19 cellular contexts compared by ENCODE assay signal in genomic region chr21:45620201-45620600, GRCh38. TPM values are rescaled to one million over a fixed set of nuclear protein-coding genes. Genes with fewer than 3 reads are reported as not detected.
DNase-seq lines count a peak whose midpoint lies in the region; ATAC-seq and TF ChIP-seq lines count a peak whose summit lies in the region.
"Had no signal": no experiment of that assay in that cellular context is flagged by ENCODE, and none has a peak within 500 bp of the region (broad histone marks: within the 10 kb centered on the region; RNA-seq: fewer than 3 reads in every experiment).

No MANE protein-coding gene starts in this region.

- H3K9ac ChIP-seq in endodermal cell (ENCODE audit: extremely low read depth, low read length, poor library complexity, severe bottlenecking) (no peak overlapping the region), GM23248 (no peak overlapping the region)

- H3K27me3 ChIP-seq in endodermal cell (ENCODE audit: control insufficient read depth, insufficient read depth, low read length, poor library complexity, severe bottlenecking) (no peaks in the 10 kb centered on the region), GM23248 (replicated peaks; ENCODE audit: insufficient read depth) (peaks cover 32% of the 10 kb centered on the region)

- WGBS in endodermal cell (ENCODE audit: insufficient coverage in 1 of 2, insufficient read length in 1 of 2), 2 experiments = 84 to 86% methylated on average over 4 to 6 of the region's 6 CpGs
- WGBS in GM23248 (ENCODE audit: low coverage in 1 of 2, low lambda C conversion rate in 2 of 2, missing lambda C conversion rate in 2 of 2), 2 experiments = 54 to 55% methylated on average over 6 of the region's 6 CpGs

- no peak overlapping the region for H3K27ac Mint-ChIP-seq in CD14-positive monocyte
- H3K27ac Mint-ChIP-seq in endodermal cell = no peak overlapping the region
- H3K27ac Mint-ChIP-seq: HFFc6 had no signal

- H3K4me2 ChIP-seq in GM23248 (ENCODE audit: unreplicated experiment) = no peak overlapping the region

- no peaks in the 10 kb centered on the region for H4K20me1 ChIP-seq in GM23248 (ENCODE audit: insufficient read depth)

- ATAC-seq in activated CD4-positive, CD25-positive, alpha-beta regulatory T cell treated with anti-CD3 and anti-CD28 coated beads, Interleukin-2, amount 50 U/mL, for 24 hours = no peak
- no peak for ATAC-seq in sciatic nerve
- ATAC-seq: Right ventricle myocardium inferior had no signal

- H3K36me3 Mint-ChIP-seq in CD14-positive monocyte (no peaks in the 10 kb centered on the region), endodermal cell (ENCODE audit: low read depth) (no peaks in the 10 kb centered on the region)

- H3F3A ChIP-seq in GM23248 (ENCODE audit: insufficient read depth) = no peaks in the 10 kb centered on the region

- intact Hi-C loops in CD14-positive monocyte (cut with micrococcal nuclease) = no loop called here
- intact Hi-C loops in sciatic nerve (cut with DNase I) = no loop called here

- in situ Hi-C loops in GM23248 (cut with MboI) = no loop called here

- H3K9me3 ChIP-seq in endodermal cell (ENCODE audit: control insufficient read depth, low read length) = no peaks in the 10 kb centered on the region
- H3K9me3 ChIP-seq in GM23248 (ENCODE audit: low read depth) = no peaks in the 10 kb centered on the region

- H3K4me3 Mint-ChIP-seq in CD14-positive monocyte (no peak overlapping the region), endodermal cell (no peak overlapping the region)
- H3K4me3 Mint-ChIP-seq: HFFc6 had no signal

- H3K9me2 ChIP-seq in GM23248 (ENCODE audit: insufficient read depth) = no peaks in the 10 kb centered on the region

- H3K27me3 Mint-ChIP-seq in CD14-positive monocyte (ENCODE audit: low read depth in 3 of 3) (peaks cover 2 to 9% (median 8%) of the 10 kb centered on the region in 3 donors), endodermal cell (ENCODE audit: insufficient read depth) (no peaks in the 10 kb centered on the region)

- H3K9me3 Mint-ChIP-seq in CD14-positive monocyte (peaks cover 5 to 21% (median 11%) of the 10 kb centered on the region in 7 donors), endodermal cell (no peaks in the 10 kb centered on the region)

- DNase-seq in activated CD4-positive, CD25-positive, alpha-beta regulatory T cell treated with anti-CD3 and anti-CD28 coated beads, Interleukin-2, amount 50 U/mL, for 72 hours = peak; percentile 8
- DNase-seq in CD14-positive monocyte (ENCODE audit: low spot score) = peak; percentile 14
- DNase-seq in endodermal cell = peak; percentile 30
- peak; percentile 8 for DNase-seq in sciatic nerve (ENCODE audit: low spot score)
- no peak for DNase-seq in RKO (ENCODE audit: low spot score)
- DNase-seq in GM23248 = no peak
- DNase-seq in Ammon's horn (ENCODE audit: low spot score) = no peak
- DNase-seq: 8988T, GDM1, HFFc6, Kasumi-1, NCI-H1694 treated with DMSO at 0.1 percent for 48 hours, NCI-H2081 treated with DMSO at 0.1 percent for 48 hours, NCI-H2171 treated with DMSO at 0.1 percent for 48 hours, NCI-H446, NCI-H526 had no signal

- H2AFZ ChIP-seq in GM23248 = no peak overlapping the region

- no peaks in the 10 kb centered on the region for H3K79me2 ChIP-seq in GM23248 (ENCODE audit: insufficient read depth)

- H3K4me1 ChIP-seq in endodermal cell (ENCODE audit: control insufficient read depth, insufficient read depth, low read length) = no peaks in the 10 kb centered on the region
- peaks cover 5% of the 10 kb centered on the region; the same call in 1 of the 2 replicates for H3K4me1 ChIP-seq in GM23248 (ENCODE audit: insufficient read depth)

- no peaks in the 10 kb centered on the region for H3K36me3 ChIP-seq in endodermal cell (ENCODE audit: control insufficient read depth, insufficient read depth, low read length)
- H3K36me3 ChIP-seq in GM23248 (ENCODE audit: low read depth) = no peaks in the 10 kb centered on the region

- no peak overlapping the region for H3K4me3 ChIP-seq in endodermal cell (ENCODE audit: low read length)
- no peak overlapping the region for H3K4me3 ChIP-seq in GM23248

- H3K27ac ChIP-seq in endodermal cell (ENCODE audit: low read depth, low read length) = no peak overlapping the region
- H3K27ac ChIP-seq in GM23248 = no peak overlapping the region
- H3K27ac ChIP-seq: C4-2B had no signal

- H3K4me1 Mint-ChIP-seq in CD14-positive monocyte (peaks cover 34% of the 10 kb centered on the region), endodermal cell (no peaks in the 10 kb centered on the region)

- no peak for TF ChIP-seq CTCF in CD14-positive monocyte (IDR thresholded peaks at IDR 0.05)
- TF ChIP-seq CTCF in endodermal cell (conservative IDR thresholded peaks at IDR 0.05) = no peak

RNA-seq across cellular contexts. Expression of gene PCBP3, which starts 23.3 kb away (rescaled TPM):
- polyA plus RNA-seq in CD14-positive monocyte (under 1 TPM in 1 of 2 donors, not detected in 1; 0.34 TPM), GM23248 (2016; fragmentation: Nextera tagmentation; extraction: Ambion mirVana) (1.2 and 1.3 TPM in 2 replicates)
- total RNA-seq in endodermal cell (10 to 100 TPM in 1 of 2 donors, 1 to 10 TPM in 1; 2.1 to 10.6 TPM), sciatic nerve (14.1 TPM)
- polyA plus RNA-seq in endodermal cell (2013, experiment 1 of 2) = 4.2 TPM
- 3.2 TPM for polyA plus RNA-seq in endodermal cell (2013, experiment 2 of 2)
- 0.32 TPM in 1 of 2 replicates, not detected in the other for total RNA-seq in GM23248 (2014; rRNA removed; shearing (Covaris generic))
- total RNA-seq: HFFc6 had no signal

Comparison
In these comparisons a context has a peak if more than half of its experiments do, and no peak if none do; other contexts are left out.
1. DNase-seq: peak in activated CD4-positive, CD25-positive, alpha-beta regulatory T cell treated with anti-CD3 and anti-CD28 coated beads, Interleukin-2, amount 50 U/mL, for 72 hours (single experiment), CD14-positive monocyte (single experiment), endodermal cell (single experiment) and sciatic nerve (single experiment); none in RKO (single experiment), GM23248 (single experiment) and Ammon's horn (single experiment).